ENCODE assay signal across 19 cellular contexts in the genomic region with DNA sequence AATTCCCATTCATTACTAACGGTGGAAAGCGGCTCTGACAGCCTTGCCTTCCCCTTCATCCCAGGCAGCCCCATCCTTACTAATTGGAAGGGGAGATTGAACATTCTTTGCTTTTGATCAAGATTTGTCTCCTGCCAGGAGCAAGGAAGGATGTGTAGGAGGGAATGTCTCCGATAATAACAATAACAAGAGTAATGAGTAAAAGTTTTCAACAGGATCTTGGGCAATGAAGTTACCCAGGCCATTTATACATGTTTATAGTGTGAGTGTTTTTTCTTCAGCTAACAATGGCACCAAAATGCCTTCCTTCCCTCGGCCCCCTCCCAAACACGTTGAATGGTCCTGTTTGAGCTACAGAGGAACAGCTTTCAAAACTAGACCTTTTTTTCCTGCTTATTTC.
"Had no signal": no experiment of that assay in that cellular context is flagged by ENCODE, and none has a peak within 500 bp of the region (broad histone marks: within the 10 kb centered on the region; RNA-seq: fewer than 3 reads in every experiment).

No MANE protein-coding gene starts in this region.

- DNase-seq: activated CD4-positive, alpha-beta T cell treated with anti-CD3 and anti-CD28 coated beads for 1 hour; activated CD4-positive, alpha-beta T cell treated with anti-CD3 and anti-CD28 coated beads, Interleukin-2, amount 50 U/mL, for 1 hour; activated CD8-positive, alpha-beta T cell treated with anti-CD3 and anti-CD28 coated beads, Interleukin-2, amount 10 ng/mL, durations not matched to agents 7 days and 5 days; activated gamma-delta T cell; activated naive CD4-positive, alpha-beta T cell treated with anti-CD3 and anti-CD28 coated beads, Interleukin-2, amount 50 U/mL, for 16 hours; activated naive CD8-positive, alpha-beta T cell treated with anti-CD3 and anti-CD28 coated beads, Interleukin-2, amount 50 U/mL, for 24 hours; anterior cingulate cortex; body of pancreas; effector memory CD4-positive, alpha-beta T cell; gastrocnemius medialis; naive thymus-derived CD4-positive, alpha-beta T cell; stimulated activated CD4-positive, alpha-beta T cell treated with anti-CD3 and anti-CD28 coated beads, Interleukin-12 subunit alpha, Interleukin-12 subunit beta, amount 100 ng/mL, for 4 hours; stimulated activated CD4-positive, alpha-beta T cell treated with anti-CD3 and anti-CD28 coated beads, Interleukin-4, amount 100 ng/mL, for 4 hours; stimulated activated naive CD8-positive, alpha-beta T cell treated with anti-CD3 and anti-CD28 coated beads, Interleukin-15, Interleukin-2, amounts not matched to agents 100 U/mL and 50 U/mL, for 24 hours had no signal

- FAIRE-seq: islet of Langerhans had no signal

- H3K27ac Mint-ChIP-seq: activated CD8-positive, alpha-beta T cell treated with anti-CD3 and anti-CD28 coated beads, Interleukin-2, amount 10 ng/mL, durations not matched to agents 7 days and 5 days; activated naive CD8-positive, alpha-beta T cell treated with anti-CD3 and anti-CD28 coated beads, Interleukin-2, amount 50 U/mL, for 24 hours; activated T-helper 1 cell treated with anti-CD3 and anti-CD28 coated beads, Interleukin-12 subunit alpha, Interleukin-12 subunit beta, Interleukin-2, Interleukin-4 antibody, amounts not matched to agents 30 ng/mL and 10 ng/mL and 1 ng/mL, durations not matched to agents 14 hours and 24 hours and 36 hours; naive thymus-derived CD4-positive, alpha-beta T cell; T-helper 2 cell treated with Interferon-gamma antibody and Interleukin-4, amounts not matched to agents 5 μg/mL and 100 μg/mL, for 36 hours had no signal

- H3K27ac ChIP-seq: body of pancreas, cardiac muscle cell, gastrocnemius medialis, prostate gland had no signal

- H3K4me3 Mint-ChIP-seq: activated CD8-positive, alpha-beta T cell treated with anti-CD3 and anti-CD28 coated beads, Interleukin-2, amount 10 ng/mL, durations not matched to agents 7 days and 5 days; activated naive CD8-positive, alpha-beta T cell treated with anti-CD3 and anti-CD28 coated beads, Interleukin-2, amount 50 U/mL, for 24 hours; activated T-helper 1 cell treated with anti-CD3 and anti-CD28 coated beads, Interleukin-12 subunit alpha, Interleukin-12 subunit beta, Interleukin-2, Interleukin-4 antibody, amounts not matched to agents 30 ng/mL and 10 ng/mL and 1 ng/mL, durations not matched to agents 14 hours and 24 hours and 36 hours; naive thymus-derived CD4-positive, alpha-beta T cell; T-helper 2 cell treated with Interferon-gamma antibody and Interleukin-4, amounts not matched to agents 5 μg/mL and 100 μg/mL, for 36 hours had no signal

- H3K36me3 Mint-ChIP-seq: naive thymus-derived CD4-positive, alpha-beta T cell had no signal

- H3K4me3 ChIP-seq: body of pancreas, cardiac muscle cell, gastrocnemius medialis, prostate gland had no signal

- H3K9me3 Mint-ChIP-seq: activated naive CD8-positive, alpha-beta T cell treated with anti-CD3 and anti-CD28 coated beads, Interleukin-2, amount 50 U/mL, for 24 hours; activated T-helper 1 cell treated with anti-CD3 and anti-CD28 coated beads, Interleukin-12 subunit alpha, Interleukin-12 subunit beta, Interleukin-2, Interleukin-4 antibody, amounts not matched to agents 30 ng/mL and 10 ng/mL and 1 ng/mL, durations not matched to agents 14 hours and 24 hours and 36 hours; T-helper 2 cell treated with Interferon-gamma antibody and Interleukin-4, amounts not matched to agents 5 μg/mL and 100 μg/mL, for 36 hours had no signal

- H3K9me3 ChIP-seq: body of pancreas, gastrocnemius medialis, prostate gland had no signal

- H3K4me1 ChIP-seq: body of pancreas, prostate gland had no signal

- H3K27me3 ChIP-seq: body of pancreas, cardiac muscle cell had no signal

- H3K36me3 ChIP-seq: cardiac muscle cell, gastrocnemius medialis, prostate gland had no signal
